3 cellular contexts compared by ENCODE assay signal in genomic region chr11:132022285-132022684, GRCh38.
TF ChIP-seq lines count a peak whose summit lies in the region.

No MANE protein-coding gene starts in this region.

TF ChIP-seq in SK-N-SH, 30 proteins besides CTCF, POLR2A, EP300 and RAD21 (continued from another document and continues in another):
- TF ChIP-seq IRF3 (IDR thresholded peaks at IDR 0.05; ENCODE audit: low read depth, low read length) (no peak), USF1 (IDR thresholded peaks at IDR 0.05; ENCODE audit: borderline replicate concordance, low read depth) (no peak), USF2 (IDR thresholded peaks at IDR 0.05; ENCODE audit: borderline replicate concordance, low read depth, low read length) (no peak), ELF1 (IDR thresholded peaks at IDR 0.05) (no peak), SMC3 (IDR thresholded peaks at IDR 0.05; ENCODE audit: low read depth, low read length) (no peak), PBX3 (IDR thresholded peaks at IDR 0.05) (no peak), RFX5 (IDR thresholded peaks at IDR 0.05; ENCODE audit: low read length) (no peak), FOXJ3 (CRISPR knock-in tag; IDR thresholded peaks at IDR 0.05) (no peak), TCF12 (IDR thresholded peaks at IDR 0.05) (no peak), GABPA (IDR thresholded peaks at IDR 0.05; ENCODE audit: low read depth) (no peak), NFIC (IDR thresholded peaks at IDR 0.05; ENCODE audit: borderline replicate concordance) (no peak), FOSL2 (IDR thresholded peaks at IDR 0.05; ENCODE audit: borderline replicate concordance, low read depth) (no peak)

TF ChIP-seq in SK-N-SH treated with all-trans-retinoic acid at 6 μM for 48 hours, 23 proteins besides CTCF, POLR2A, EP300 and RAD21 (continued from another document):
- TF ChIP-seq CREB5 (CRISPR knock-in tag; IDR thresholded peaks at IDR 0.05; ENCODE audit: low read depth) (no peak), ZFP30 (CRISPR knock-in tag; IDR thresholded peaks at IDR 0.05) (no peak), PPARA (CRISPR knock-in tag; IDR thresholded peaks at IDR 0.05; ENCODE audit: borderline replicate concordance) (no peak), RARB (CRISPR knock-in tag; IDR thresholded peaks at IDR 0.05) (no peak), ISL1 (CRISPR knock-in tag; IDR thresholded peaks at IDR 0.05) (no peak), ZNF565 (CRISPR knock-in tag; conservative IDR thresholded peaks at IDR 0.05; ENCODE audit: low read depth) (no peak), TOX (CRISPR knock-in tag; IDR thresholded peaks at IDR 0.05; ENCODE audit: borderline replicate concordance) (no peak)

TF ChIP-seq in GM12878, 131 proteins besides CTCF, POLR2A, EP300 and RAD21 (continued from another document):
- TF ChIP-seq HSF1 (IDR thresholded peaks at IDR 0.05; ENCODE audit: low read depth, low read length) (no peak), EGR1 (IDR thresholded peaks at IDR 0.05; ENCODE audit: borderline replicate concordance in 1 of 2, low read depth in 2 of 2, low read length in 2 of 2) (no peak), PML (IDR thresholded peaks at IDR 0.05; ENCODE audit: low read length) (no peak), ELK1 (IDR thresholded peaks at IDR 0.05; ENCODE audit: low read depth, low read length) (no peak), ATF7 (IDR thresholded peaks at IDR 0.05; ENCODE audit: low read depth) (no peak), ETV6 (conservative IDR thresholded peaks at IDR 0.05 in 1 of 2, IDR thresholded peaks at IDR 0.05 in 1 of 2; ENCODE audit: borderline replicate concordance in 1 of 2, low read depth in 1 of 2) (no peak), SKIL (IDR thresholded peaks at IDR 0.05; ENCODE audit: low read depth, poor library complexity, severe bottlenecking) (no peak)
TF ChIP-seq in GM12878: peak in this region for 0.
